In genomic region chr1:207751790-207752455, GRCh38 we compare ENCODE assay signal across 8 cellular contexts. TPM values are rescaled to one million over a fixed set of nuclear protein-coding genes. Genes with fewer than 3 reads are reported as not detected.
DNase-seq lines count a peak whose midpoint lies in the region; ATAC-seq and TF ChIP-seq lines count a peak whose summit lies in the region.

CD46 (plus strand) TSS chr1:207752054; CDS start chr1:207752213, 159 bp downstream.

- WGBS in prostate gland: under 1% methylated on average over 51 of the region's 55 CpGs
- WGBS in urinary bladder: under 1% methylated on average over 55 of the region's 55 CpGs

- in situ Hi-C loops in GM13977 (cut with MboI; ENCODE audit: low pct_unique_long_range_greater_than_20kb, low sequenced_read_pairs, unreplicated experiment): no loop called here

- H3K27me3 ChIP-seq in left ventricle myocardium inferior (ENCODE audit: low read depth) (no peaks in the 10 kb centered on the region), prostate gland (replicated peaks; ENCODE audit: insufficient read depth) (no peaks in the 10 kb centered on the region)

- H3K4me1 ChIP-seq in left ventricle myocardium inferior: peaks cover 84% of the 10 kb centered on the region
- peaks cover 6% of the 10 kb centered on the region for H3K4me1 ChIP-seq in prostate gland (replicated peaks)
- H3K4me1 ChIP-seq in urinary bladder (ENCODE audit: insufficient read depth): peaks cover 4% of the 10 kb centered on the region

- peak within 1 kb of the TSS; percentile 98 for H3K4me3 Mint-ChIP-seq in T-helper 1 cell treated with Interleukin-12 subunit alpha and Interleukin-12 subunit beta and Interleukin-4 antibody, amounts not matched to agents 30 μg/mL and 1 μg/mL, for 36 hours

- H3K27ac ChIP-seq in left ventricle myocardium inferior (replicated peaks): peak within 1 kb of the TSS; percentile 96
- H3K27ac ChIP-seq in prostate gland: peak within 1 kb of the TSS; percentile 95 to 97
- H3K27ac ChIP-seq in urinary bladder (ENCODE audit: low read depth): peak within 1 kb of the TSS; percentile 95

- H3K27me3 Mint-ChIP-seq in T-helper 1 cell treated with Interleukin-12 subunit alpha and Interleukin-12 subunit beta and Interleukin-4 antibody, amounts not matched to agents 30 μg/mL and 1 μg/mL, for 36 hours (ENCODE audit: low read depth): no peaks in the 10 kb centered on the region

- peak; percentile 90 for ATAC-seq in HG02884 (IDR thresholded peaks at IDR 0.05; ENCODE audit: unreplicated experiment)

- peaks cover 5% of the 10 kb centered on the region for H3K36me3 Mint-ChIP-seq in T-helper 1 cell treated with Interleukin-12 subunit alpha and Interleukin-12 subunit beta and Interleukin-4 antibody, amounts not matched to agents 30 μg/mL and 1 μg/mL, for 36 hours (ENCODE audit: low read depth)

- no peak for TF ChIP-seq CTCF in GM13977 (IDR thresholded peaks at IDR 0.05; ENCODE audit: extremely low read depth, insufficient read depth, missing control alignments)
- TF ChIP-seq CTCF in left ventricle myocardium inferior (IDR thresholded peaks at IDR 0.05; ENCODE audit: borderline replicate concordance): no peak
- peak in 2 of 4 experiments; percentile 25 to 28 for TF ChIP-seq CTCF in prostate gland (IDR thresholded peaks at IDR 0.05)

- intact Hi-C loops in left ventricle myocardium inferior (cut with micrococcal nuclease) (no loop called here), prostate gland (cut with DNase I) (loop anchor here (5.0 kb wide), 2 partner anchors 40 to 135 kb away; no protein-coding TSS in a partner anchor)

- peak; percentile 98 for TF ChIP-seq POLR2A in prostate gland (IDR thresholded peaks at IDR 0.05)

- H3K4me3 ChIP-seq in left ventricle myocardium inferior (peak within 1 kb of the TSS; percentile 88), prostate gland (peak within 1 kb of the TSS; percentile 73 to 95), urinary bladder (ENCODE audit: low read depth, low read length) (peak within 1 kb of the TSS; percentile 92)

- H3K4me1 Mint-ChIP-seq in T-helper 1 cell treated with Interleukin-12 subunit alpha and Interleukin-12 subunit beta and Interleukin-4 antibody, amounts not matched to agents 30 μg/mL and 1 μg/mL, for 36 hours (ENCODE audit: low read depth): peaks cover 48% of the 10 kb centered on the region

- no peaks in the 10 kb centered on the region for H3K9me3 ChIP-seq in left ventricle myocardium inferior (replicated peaks)
- no peaks in the 10 kb centered on the region for H3K9me3 ChIP-seq in prostate gland

- peaks cover 2% of the 10 kb centered on the region for H3K36me3 ChIP-seq in left ventricle myocardium inferior
- no peaks in the 10 kb centered on the region for H3K36me3 ChIP-seq in prostate gland
- H3K36me3 ChIP-seq in urinary bladder (ENCODE audit: insufficient read depth): no peaks in the 10 kb centered on the region

- H3K9me3 Mint-ChIP-seq in T-helper 1 cell treated with Interleukin-12 subunit alpha and Interleukin-12 subunit beta and Interleukin-4 antibody, amounts not matched to agents 30 μg/mL and 1 μg/mL, for 36 hours: no peaks in the 10 kb centered on the region

- peak within 1 kb of the TSS; percentile 88 for H3K27ac Mint-ChIP-seq in T-helper 1 cell treated with Interleukin-12 subunit alpha and Interleukin-12 subunit beta and Interleukin-4 antibody, amounts not matched to agents 30 μg/mL and 1 μg/mL, for 36 hours

- peak; percentile 89 for DNase-seq in GM13977 (ENCODE audit: low spot score)
- DNase-seq in NCI-H1694 (lab: John Stamatoyannopoulos, UW): peak; percentile 92
- peak; percentile 75 for DNase-seq in amniotic stem cell (lab: John Stamatoyannopoulos, UW)
- peak; percentile 97 for DNase-seq in left ventricle myocardium inferior
- peak; percentile 98 for DNase-seq in prostate gland (ENCODE audit: low spot score)

RNA-seq across cellular contexts. Expression of gene CD46, which starts in this region (rescaled TPM):
- total RNA-seq in left ventricle myocardium inferior (105 TPM), prostate gland (100 to 1,000 TPM; 173 to 327 TPM), urinary bladder (314 TPM)
- polyA plus RNA-seq in urinary bladder: 97.9 TPM

Comparison
In these comparisons a context has a peak if more than half of its experiments do, and no peak if none do; other contexts are left out.
1. Peak in every context shown above with its lines: DNase-seq, ATAC-seq, H3K4me3 ChIP-seq and H3K27ac ChIP-seq.